In the genomic region with DNA sequence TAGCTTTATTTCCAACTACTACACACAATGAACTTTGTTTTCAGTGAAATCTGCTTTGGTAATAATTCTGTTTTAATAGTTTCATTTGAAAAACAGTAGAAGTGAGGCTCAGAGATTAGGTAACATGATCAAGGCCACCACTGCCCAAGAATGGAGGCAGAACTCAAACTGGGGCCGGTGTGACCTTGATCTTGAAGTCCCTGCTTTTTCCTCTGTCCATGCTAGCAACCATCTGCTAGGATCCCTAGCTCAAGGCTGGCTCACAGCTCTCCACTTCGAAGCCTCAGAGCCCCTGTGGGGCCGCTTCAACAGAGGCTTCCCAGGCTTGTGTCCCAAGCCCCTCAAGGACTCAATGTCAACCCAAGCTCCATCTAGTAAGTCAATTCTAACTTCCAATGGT, we compare ENCODE assay signal across 21 cellular contexts. TPM values are rescaled to one million over a fixed set of nuclear protein-coding genes. Genes with fewer than 3 reads are reported as not detected.
DNase-seq lines count a peak whose midpoint lies in the region; ATAC-seq and TF ChIP-seq lines count a peak whose summit lies in the region.
"Had no signal": no experiment of that assay in that cellular context is flagged by ENCODE, and none has a peak within 500 bp of the region (broad histone marks: within the 10 kb centered on the region; RNA-seq: fewer than 3 reads in every experiment).

No MANE protein-coding gene starts in this region.

- TF ChIP-seq EP300 in transverse colon (IDR thresholded peaks at IDR 0.05; ENCODE audit: low read depth) = no peak

- H3K9me2 ChIP-seq in OCI-LY1 (ENCODE audit: low read depth, low read length) = no peaks in the 10 kb centered on the region

- H3K9ac ChIP-seq in OCI-LY1 (ENCODE audit: low read length) = no peak overlapping the region
- peak overlapping the region; percentile 50 for H3K9ac ChIP-seq in mucosa of stomach (ENCODE audit: low read length)
- H3K9ac ChIP-seq: GM23248 had no signal

- peak overlapping the region; percentile 7 for H3K27ac ChIP-seq in OCI-LY1 (ENCODE audit: low read depth, low read length, poor library complexity, severe bottlenecking)
- peak overlapping the region; percentile 18 to 81 (median 38) for H3K27ac ChIP-seq in transverse colon
- H3K27ac ChIP-seq: GM23248, HL-60, SJSA1 had no signal

- H3K27me3 Mint-ChIP-seq in activated naive CD8-positive, alpha-beta T cell = no peaks in the 10 kb centered on the region
- no peaks in the 10 kb centered on the region for H3K27me3 Mint-ChIP-seq in activated naive CD8-positive, alpha-beta T cell treated with anti-CD3 and anti-CD28 coated beads, Interleukin-2, amount 50 U/mL, for 24 hours

- TF ChIP-seq POLR2A in transverse colon (IDR thresholded peaks at IDR 0.05) = no peak

- H3K9me3 ChIP-seq in OCI-LY1 (ENCODE audit: low read length) = no peaks in the 10 kb centered on the region
- no peaks in the 10 kb centered on the region for H3K9me3 ChIP-seq in mucosa of stomach (ENCODE audit: control insufficient read depth, low read length)
- no peaks in the 10 kb centered on the region for H3K9me3 ChIP-seq in transverse colon
- H3K9me3 ChIP-seq: Caco-2, MG63, SJSA1 had no signal

- H3K27ac Mint-ChIP-seq in activated naive CD8-positive, alpha-beta T cell = peak overlapping the region; percentile 64
- no peak overlapping the region for H3K27ac Mint-ChIP-seq in activated naive CD8-positive, alpha-beta T cell treated with anti-CD3 and anti-CD28 coated beads, Interleukin-2, amount 50 U/mL, for 24 hours

- H3F3A ChIP-seq in OCI-LY1 (ENCODE audit: insufficient read depth, low read length) = no peaks in the 10 kb centered on the region

- no peaks in the 10 kb centered on the region for H3K9me3 Mint-ChIP-seq in activated naive CD8-positive, alpha-beta T cell (ENCODE audit: low read depth)
- H3K9me3 Mint-ChIP-seq in activated naive CD8-positive, alpha-beta T cell treated with anti-CD3 and anti-CD28 coated beads, Interleukin-2, amount 50 U/mL, for 24 hours = no peaks in the 10 kb centered on the region

- H3K4me3 Mint-ChIP-seq in activated naive CD8-positive, alpha-beta T cell = no peak overlapping the region
- no peak overlapping the region for H3K4me3 Mint-ChIP-seq in activated naive CD8-positive, alpha-beta T cell treated with anti-CD3 and anti-CD28 coated beads, Interleukin-2, amount 50 U/mL, for 24 hours

- no peak for DNase-seq in activated naive CD8-positive, alpha-beta T cell treated with anti-CD3 and anti-CD28 coated beads, Interleukin-2, amount 50 U/mL, for 24 hours
- DNase-seq in transverse colon = no peak
- DNase-seq: ACHN, Caco-2, GM23248, KBM-7, MG63, NCI-H1092 treated with DMSO at 0.1 percent for 48 hours, NCI-H1694, NCI-H2107, NCI-H226, NCI-H526 treated with DMSO at 0.1 percent for 48 hours, OCI-M1 had no signal

- H3K4me3 ChIP-seq in OCI-LY1 (ENCODE audit: low read depth, low read length, poor library complexity, severe bottlenecking) (no peak overlapping the region), mucosa of stomach (ENCODE audit: low read length) (no peak overlapping the region), transverse colon (no peak overlapping the region)
- H3K4me3 ChIP-seq: GM23248, MG63, SJSA1 had no signal

- H3K27me3 ChIP-seq in OCI-LY1 (ENCODE audit: insufficient read depth, low read length) = no peaks in the 10 kb centered on the region
- H3K27me3 ChIP-seq in mucosa of stomach (ENCODE audit: control insufficient read depth, insufficient read depth, low read length) = no peaks in the 10 kb centered on the region
- no peaks in the 10 kb centered on the region for H3K27me3 ChIP-seq in transverse colon
- H3K27me3 ChIP-seq: MG63, SJSA1 had no signal

- no peaks in the 10 kb centered on the region for H3K36me3 ChIP-seq in OCI-LY1 (ENCODE audit: insufficient read depth, low read length)
- H3K36me3 ChIP-seq in mucosa of stomach (ENCODE audit: control insufficient read depth, insufficient read depth, low read length) = no peaks in the 10 kb centered on the region
- H3K36me3 ChIP-seq in transverse colon = no peaks in the 10 kb centered on the region
- H3K36me3 ChIP-seq: MG63, SJSA1 had no signal

- intact Hi-C loops in transverse colon (cut with DNase I; ENCODE audit: low total_unique reads) = no loop called here

- in situ Hi-C loops in transverse colon (cut with MboI; ENCODE audit: low pct_ligation_motif_present in 1 of 4, low pct_unique_long_range_greater_than_20kb in 1 of 4, low sequenced_read_pairs in 3 of 4) = loop anchor here in 1 of 4 donors (25.0 kb wide), 1 partner anchor 92 kb away; no protein-coding TSS in a partner anchor

- ATAC-seq in activated naive CD8-positive, alpha-beta T cell treated with anti-CD3 and anti-CD28 coated beads, Interleukin-2, amount 50 U/mL, for 24 hours = no peak
- ATAC-seq in HG02981 (IDR thresholded peaks at IDR 0.05; ENCODE audit: unreplicated experiment) (no peak), HG03039 (IDR thresholded peaks at IDR 0.05; ENCODE audit: unreplicated experiment) (no peak), GM18867 (IDR thresholded peaks at IDR 0.05; ENCODE audit: unreplicated experiment) (no peak)

- TF ChIP-seq CTCF in OCI-LY1 (IDR thresholded peaks at IDR 0.05; ENCODE audit: low read length) (no peak), transverse colon (IDR thresholded peaks at IDR 0.05) (no peak)

- peaks cover 8% of the 10 kb centered on the region; the same call in 1 of the 2 replicates for H3K79me2 ChIP-seq in OCI-LY1 (ENCODE audit: insufficient read depth, low read length)

- WGBS in transverse colon (ENCODE audit: low coverage in 1 of 2), 2 donors = 97% methylated on average over 3 of the region's 3 CpGs; no CpG with 5 or more reads in 1 of the 2 donors

- H3K4me1 ChIP-seq in OCI-LY1 (ENCODE audit: insufficient read depth, low read length, severe bottlenecking) (peaks cover 35% of the 10 kb centered on the region), mucosa of stomach (ENCODE audit: control insufficient read depth, insufficient read depth, low read length) (peaks cover 66% of the 10 kb centered on the region), transverse colon (peaks cover 6 to 67% (median 34%) of the 10 kb centered on the region in 4 donors)

- H4K20me1 ChIP-seq in OCI-LY1 (ENCODE audit: insufficient read depth, low read length) = no peaks in the 10 kb centered on the region

- no peak overlapping the region for H2AFZ ChIP-seq in OCI-LY1 (ENCODE audit: low read length)
- H2AFZ ChIP-seq: GM23248 had no signal

- H3K4me1 Mint-ChIP-seq in activated naive CD8-positive, alpha-beta T cell (ENCODE audit: low read depth) = peaks cover 62% of the 10 kb centered on the region
- peaks cover 79% of the 10 kb centered on the region for H3K4me1 Mint-ChIP-seq in activated naive CD8-positive, alpha-beta T cell treated with anti-CD3 and anti-CD28 coated beads, Interleukin-2, amount 50 U/mL, for 24 hours

- no peaks in the 10 kb centered on the region for H3K36me3 Mint-ChIP-seq in activated naive CD8-positive, alpha-beta T cell
- H3K36me3 Mint-ChIP-seq in activated naive CD8-positive, alpha-beta T cell treated with anti-CD3 and anti-CD28 coated beads, Interleukin-2, amount 50 U/mL, for 24 hours (ENCODE audit: low read depth) = no peaks in the 10 kb centered on the region

- H3K4me2 ChIP-seq in OCI-LY1 (ENCODE audit: low read length) = no peak overlapping the region

RNA-seq across cellular contexts. Expression of a gene that starts 15.0 kb away (rescaled TPM):
- 10 to 100 TPM; 20.1 to 56.1 (median 44.2) TPM for total RNA-seq in transverse colon
